In genomic region chrX:10199212-10199611, GRCh38 we compare ENCODE assay signal across 10 cellular contexts. TPM values are rescaled to one million over a fixed set of nuclear protein-coding genes. Genes with fewer than 3 reads are reported as not detected.
DNase-seq lines count a peak whose midpoint lies in the region; ATAC-seq and TF ChIP-seq lines count a peak whose summit lies in the region.
"Had no signal": no experiment of that assay in that cellular context is flagged by ENCODE, and none has a peak within 500 bp of the region (broad histone marks: within the 10 kb centered on the region; RNA-seq: fewer than 3 reads in every experiment).

No MANE protein-coding gene starts in this region.

- H3K36me3 ChIP-seq in OCI-LY1 (ENCODE audit: insufficient read depth, low read length) (no peaks in the 10 kb centered on the region), ovary (no peaks in the 10 kb centered on the region)

- intact Hi-C loops in ovary (cut with DNase I): loop anchor here in 2 of 4 donors (10.0 kb wide), 1 partner anchor 526 kb away; no protein-coding TSS in a partner anchor

- DNase-seq in GM10266 (ENCODE audit: extremely low spot score): peak; percentile 7
- DNase-seq in immature natural killer cell: peak; percentile 23 to 35 (median 29)
- no peak for DNase-seq in activated CD4-positive, alpha-beta T cell treated with anti-CD3 and anti-CD28 coated beads, Interleukin-2, amount 50 U/mL, for 1 hour
- no peak for DNase-seq in ovary
- DNase-seq in DMS153 treated with DMSO at 0.1 percent for 48 hours (lab: John Stamatoyannopoulos, UW; ENCODE audit: unreplicated experiment): no peak
- DNase-seq in stimulated activated CD4-positive, alpha-beta T cell treated with anti-CD3 and anti-CD28 coated beads, Interleukin-15, amount 100 ng/mL, for 24 hours: no peak
- DNase-seq: NCI-H1105 had no signal

- no peak for TF ChIP-seq POLR2A in ovary (IDR thresholded peaks at IDR 0.05)

- H3K9me3 Mint-ChIP-seq in immature natural killer cell: no peaks in the 10 kb centered on the region
- H3K9me3 Mint-ChIP-seq: activated naive CD4-positive, alpha-beta T cell treated with anti-CD3 and anti-CD28 coated beads, Interleukin-2, amount 50 U/mL, for 24 hours had no signal

- peak; percentile 59 for ATAC-seq in HG02571 (IDR thresholded peaks at IDR 0.05; ENCODE audit: unreplicated experiment)

- TF ChIP-seq CTCF in GM10266 (IDR thresholded peaks at IDR 0.05; ENCODE audit: control insufficient read depth, insufficient read depth, low read depth, missing control alignments) (no peak), OCI-LY1 (IDR thresholded peaks at IDR 0.05; ENCODE audit: low read length) (no peak), ovary (IDR thresholded peaks at IDR 0.05) (no peak)

- peak overlapping the region in 4 of 6 donors; percentile 21 to 60 (median 40) for H3K27ac Mint-ChIP-seq in immature natural killer cell
- H3K27ac Mint-ChIP-seq: activated naive CD4-positive, alpha-beta T cell treated with anti-CD3 and anti-CD28 coated beads, Interleukin-2, amount 50 U/mL, for 24 hours had no signal

- H3K27me3 ChIP-seq in OCI-LY1 (ENCODE audit: insufficient read depth, low read length): no peaks in the 10 kb centered on the region
- H3K27me3 ChIP-seq in ovary: no peaks in the 10 kb centered on the region

- no peaks in the 10 kb centered on the region for H3K9me2 ChIP-seq in OCI-LY1 (ENCODE audit: low read depth, low read length)

- H3K27me3 Mint-ChIP-seq in immature natural killer cell (ENCODE audit: low read depth in 3 of 3): peaks cover 2 to 5% (median 3%) of the 10 kb centered on the region in 3 donors

- no peak overlapping the region for H2AFZ ChIP-seq in OCI-LY1 (ENCODE audit: low read length)

- H3K9ac ChIP-seq in OCI-LY1 (ENCODE audit: low read length): no peak overlapping the region

- no peaks in the 10 kb centered on the region for H4K20me1 ChIP-seq in OCI-LY1 (ENCODE audit: insufficient read depth, low read length)

- H3F3A ChIP-seq in OCI-LY1 (ENCODE audit: insufficient read depth, low read length): no peaks in the 10 kb centered on the region; the same call in 1 of the 2 replicates

- no peaks in the 10 kb centered on the region for H3K36me3 Mint-ChIP-seq in immature natural killer cell
- H3K36me3 Mint-ChIP-seq: activated naive CD4-positive, alpha-beta T cell treated with anti-CD3 and anti-CD28 coated beads, Interleukin-2, amount 50 U/mL, for 24 hours had no signal

- no peak overlapping the region for H3K4me3 ChIP-seq in OCI-LY1 (ENCODE audit: low read depth, low read length, poor library complexity, severe bottlenecking)
- no peak overlapping the region for H3K4me3 ChIP-seq in ovary

- H3K4me1 ChIP-seq in OCI-LY1 (ENCODE audit: insufficient read depth, low read length, severe bottlenecking) (peaks cover 18% of the 10 kb centered on the region), ovary (ENCODE audit: insufficient read depth) (no peaks in the 10 kb centered on the region)

- peak overlapping the region in 3 of 5 donors; percentile 33 to 74 (median 47) for H3K4me3 Mint-ChIP-seq in immature natural killer cell
- H3K4me3 Mint-ChIP-seq: activated naive CD4-positive, alpha-beta T cell treated with anti-CD3 and anti-CD28 coated beads, Interleukin-2, amount 50 U/mL, for 24 hours had no signal

- peaks cover 11 to 12% of the 10 kb centered on the region in 2 donors for H3K4me1 Mint-ChIP-seq in immature natural killer cell

- 65 to 71% (median 66%) methylated on average over 6 of the region's 6 CpGs for WGBS in ovary, 3 donors

- no peak for TF ChIP-seq EP300 in ovary (IDR thresholded peaks at IDR 0.05)

- H3K27ac ChIP-seq in OCI-LY1 (ENCODE audit: low read depth, low read length, poor library complexity, severe bottlenecking): peak overlapping the region; percentile 72
- no peak overlapping the region for H3K27ac ChIP-seq in ovary

- H3K9me3 ChIP-seq in OCI-LY1 (ENCODE audit: low read length): no peaks in the 10 kb centered on the region
- no peaks in the 10 kb centered on the region for H3K9me3 ChIP-seq in ovary

- H3K4me2 ChIP-seq in OCI-LY1 (ENCODE audit: low read length): peak overlapping the region; percentile 36; the same call in 1 of the 2 replicates

- H3K79me2 ChIP-seq in OCI-LY1 (ENCODE audit: insufficient read depth, low read length): no peaks in the 10 kb centered on the region

RNA-seq across cellular contexts. Expression of gene CLCN4, which starts 42.4 kb away (rescaled TPM):
- polyA plus RNA-seq in immature natural killer cell: under 1 TPM in 1 of 3 donors, not detected in 2; 0.69 TPM
- 1 to 10 TPM in 6 of 7 donors, under 1 TPM in 1; 0.36 to 4.2 (median 3.1) TPM for total RNA-seq in ovary
- polyA plus RNA-seq in ovary: 1 to 10 TPM in 1 of 2 donors, under 1 TPM in 1; 0.92 to 3.0 TPM

Comparison
In these comparisons a context has a peak if more than half of its experiments do, and no peak if none do; other contexts are left out.
1. DNase-seq: peak in GM10266 (single experiment) and immature natural killer cell (3 of 3); none in activated CD4-positive, alpha-beta T cell treated with anti-CD3 and anti-CD28 coated beads, Interleukin-2, amount 50 U/mL, for 1 hour (single experiment), ovary (0 of 5), DMS153 treated with DMSO at 0.1 percent for 48 hours (single experiment) and stimulated activated CD4-positive, alpha-beta T cell treated with anti-CD3 and anti-CD28 coated beads, Interleukin-15, amount 100 ng/mL, for 24 hours (single experiment).